1 cellular context compared by ENCODE assay signal in the genomic region with DNA sequence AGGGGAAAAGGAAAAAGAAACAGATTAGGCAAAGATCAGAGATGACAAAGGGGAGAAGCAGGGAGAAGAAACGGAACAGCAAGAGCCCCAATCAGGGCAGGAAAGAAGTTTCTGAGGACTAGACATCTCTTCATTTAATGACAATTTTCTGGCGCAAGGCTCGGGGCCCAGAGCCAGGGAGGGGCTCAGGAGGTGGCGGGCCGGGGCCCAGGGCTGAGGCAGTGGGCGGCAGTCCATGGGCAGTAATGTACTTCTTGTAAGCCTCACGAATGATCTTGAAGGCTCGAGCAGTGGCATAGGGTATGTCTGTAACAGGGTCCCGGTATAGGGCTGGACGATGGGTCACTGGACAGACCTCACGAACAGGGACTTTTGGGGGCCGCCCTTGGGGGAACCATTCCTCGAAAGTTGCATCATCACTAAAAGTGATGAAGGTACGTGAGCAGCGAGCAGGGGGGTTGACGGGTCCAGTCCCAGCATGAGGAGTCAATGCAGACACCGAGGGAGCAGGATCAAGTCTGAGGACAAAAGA.
A peak's percentile ranks its signal among the peaks of the same experiment; 100 is the strongest.
TF ChIP-seq lines count a peak whose summit lies in the region.

No MANE protein-coding gene starts in this region.

TF ChIP-seq in K562, 482 proteins besides CTCF, POLR2A, EP300 and RAD21:
- TF ChIP-seq ZNF551 (CRISPR knock-in tag; IDR thresholded peaks at IDR 0.05) (no peak), CEBPG (CRISPR knock-in tag; IDR thresholded peaks at IDR 0.05) (no peak), CEBPG (tag; conservative IDR thresholded peaks at IDR 0.05 in 1 of 2, IDR thresholded peaks at IDR 0.05 in 1 of 2) (peak in 1 of 2 experiments; percentile 15; a peak in 1 of 4 replicates), LEF1 (IDR thresholded peaks at IDR 0.05) (no peak)
- TF ChIP-seq, protein P1, sequence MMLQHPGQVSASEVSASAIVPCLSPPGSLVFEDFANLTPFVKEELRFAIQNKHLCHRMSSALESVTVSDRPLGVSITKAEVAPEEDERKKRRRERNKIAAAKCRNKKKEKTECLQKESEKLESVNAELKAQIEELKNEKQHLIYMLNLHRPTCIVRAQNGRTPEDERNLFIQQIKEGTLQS (IDR thresholded peaks at IDR 0.05): peak; percentile 45; the same call in 1 of the 2 replicates
- TF ChIP-seq, protein P1 (CRISPR knock-in tag; conservative IDR thresholded peaks at IDR 0.05): no peak
